In the genomic region with DNA sequence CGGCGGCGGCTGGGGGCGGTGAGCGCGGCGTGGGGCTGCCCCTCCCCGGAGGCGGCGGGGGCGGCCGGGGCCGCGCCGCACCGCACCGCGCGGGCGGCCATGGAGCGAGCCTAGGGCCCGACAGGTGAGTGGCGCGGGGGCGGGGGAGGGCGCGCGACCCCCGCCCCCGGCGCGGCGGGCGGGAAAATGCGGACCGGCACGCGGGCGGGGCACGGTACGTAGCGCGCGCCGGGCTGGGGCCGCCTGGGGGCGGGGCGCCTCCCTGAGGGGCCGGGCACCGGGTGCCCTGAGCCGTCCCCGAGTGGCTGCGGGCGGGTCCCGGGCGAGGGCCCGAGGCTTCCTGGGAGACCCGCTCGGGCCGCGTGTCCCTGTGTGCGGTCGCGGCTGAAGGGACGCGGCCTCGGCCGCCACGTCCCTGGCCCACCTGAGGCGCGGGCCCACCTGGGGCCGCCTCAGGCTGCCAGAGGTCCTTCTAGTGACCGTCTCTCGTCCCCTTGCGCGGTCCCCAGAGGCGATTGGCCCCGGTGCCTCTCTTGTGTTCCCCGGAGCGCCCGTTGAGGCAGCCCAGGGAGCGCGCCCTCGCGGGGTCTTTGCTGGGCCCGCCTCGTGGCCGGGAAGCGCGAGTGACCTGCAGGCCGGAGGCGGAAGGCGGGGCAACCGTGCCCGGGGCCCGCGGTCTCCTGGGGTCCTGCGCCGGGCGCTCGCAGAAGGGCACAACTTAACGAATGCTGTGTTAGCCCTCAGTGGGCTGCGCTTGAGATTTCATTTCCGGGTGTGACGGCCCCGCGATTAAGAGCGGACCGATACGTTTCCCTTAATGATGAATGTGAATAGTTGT, we compare ENCODE assay signal across 8 cellular contexts. TPM values are rescaled to one million over a fixed set of nuclear protein-coding genes. Genes with fewer than 3 reads are reported as not detected.
DNase-seq lines count a peak whose midpoint lies in the region; ATAC-seq and TF ChIP-seq lines count a peak whose summit lies in the region.

No MANE protein-coding gene starts in this region.

- H3K36me3 ChIP-seq in GM23338 (ENCODE audit: insufficient read depth) (no peaks in the 10 kb centered on the region), SK-N-MC (ENCODE audit: insufficient read depth, low read length) (no peaks in the 10 kb centered on the region), parathyroid adenoma (ENCODE audit: control insufficient read depth, insufficient read depth, low read length) (no peaks in the 10 kb centered on the region)

- H3K9me3 ChIP-seq in SK-N-MC (ENCODE audit: low read depth, low read length): no peaks in the 10 kb centered on the region
- H3K9me3 ChIP-seq in parathyroid adenoma (ENCODE audit: control insufficient read depth, low read length): no peaks in the 10 kb centered on the region

- H3K4me3 Mint-ChIP-seq in GM23338 (peak overlapping the region; percentile 90), type B pancreatic cell (peak overlapping the region; percentile 94)

- peaks cover 7% of the 10 kb centered on the region for H3F3A ChIP-seq in GM23338 (replicated peaks; ENCODE audit: low read depth)

- H3K4me3 ChIP-seq in GM23338 (peak overlapping the region; percentile 76), SK-N-MC (peak overlapping the region; percentile 89), parathyroid adenoma (ENCODE audit: low read depth, low read length) (peak overlapping the region; percentile 82)

- H3K4me1 Mint-ChIP-seq in GM23338 (peaks cover 49% of the 10 kb centered on the region), type B pancreatic cell (ENCODE audit: unreplicated experiment) (peaks cover 59% of the 10 kb centered on the region)

- ATAC-seq in GM23338: peak; percentile 82

- H3K9me3 Mint-ChIP-seq in GM23338 (no peaks in the 10 kb centered on the region), type B pancreatic cell (no peaks in the 10 kb centered on the region)

- peak overlapping the region; percentile 49 for H3K27ac Mint-ChIP-seq in GM23338
- H3K27ac Mint-ChIP-seq in type B pancreatic cell: peak overlapping the region; percentile 91

- H3K4me1 ChIP-seq in GM23338 (ENCODE audit: insufficient read depth): peaks cover 29% of the 10 kb centered on the region
- peaks cover 7% of the 10 kb centered on the region for H3K4me1 ChIP-seq in parathyroid adenoma

- DNase-seq in GF-D8 (lab: John Stamatoyannopoulos, UW) (peak; percentile 35), GM23338 (ENCODE audit: low spot score) (peak; percentile 81), LHCN-M2 (ENCODE audit: low read depth) (peak; percentile 63), SK-N-MC (ENCODE audit: low read depth, low spot score) (no peak), head of caudate nucleus (peak; percentile 26 to 85 (median 68)), type B pancreatic cell (ENCODE audit: extremely low spot score, unreplicated experiment) (peak; percentile 82)
- peak; percentile 78 for DNase-seq in activated naive CD4-positive, alpha-beta T cell treated with anti-CD3 and anti-CD28 coated beads, Interleukin-2, amount 50 U/mL, for 16 hours

- H4K20me1 ChIP-seq in GM23338 (replicated peaks; ENCODE audit: insufficient read depth): peaks cover 2% of the 10 kb centered on the region; the same call in 1 of the 2 replicates

- H3K79me2 ChIP-seq in GM23338 (replicated peaks; ENCODE audit: insufficient read depth) (peaks cover 44% of the 10 kb centered on the region), parathyroid adenoma (no peaks in the 10 kb centered on the region)

- H3K27me3 ChIP-seq in GM23338 (ENCODE audit: insufficient read depth) (no peaks in the 10 kb centered on the region; the same call in 1 of the 2 replicates), parathyroid adenoma (ENCODE audit: control insufficient read depth, insufficient read depth, low read length) (no peaks in the 10 kb centered on the region)

- no peak for TF ChIP-seq CTCF in GM23338 (conservative IDR thresholded peaks at IDR 0.05; ENCODE audit: low read depth in 2 of 2)
- no peak for TF ChIP-seq CTCF in parathyroid adenoma (IDR thresholded peaks at IDR 0.05)
- no peak for TF ChIP-seq CTCF in type B pancreatic cell (conservative IDR thresholded peaks at IDR 0.05)

- intact Hi-C loops in head of caudate nucleus (cut with DNase I): loop anchor here (5.0 to 10.0 kb wide), 3 partner anchors 56 to 1129 kb away; a partner anchor contains a TSS

- H3K9ac ChIP-seq in SK-N-MC (ENCODE audit: insufficient read length) (peak overlapping the region; percentile 86), parathyroid adenoma (peak overlapping the region; percentile 72)

- peak overlapping the region; percentile 92; the same call in 1 of the 2 replicates for H3K27ac ChIP-seq in GM23338 (ENCODE audit: low read depth)
- peak overlapping the region; percentile 43; the same call in 1 of the 2 replicates for H3K27ac ChIP-seq in SK-N-MC
- peak overlapping the region; percentile 85 for H3K27ac ChIP-seq in parathyroid adenoma

- peaks cover 4% of the 10 kb centered on the region for H3K27me3 Mint-ChIP-seq in GM23338 (ENCODE audit: insufficient read depth, low read depth, poor library complexity)
- peaks cover 3% of the 10 kb centered on the region for H3K27me3 Mint-ChIP-seq in type B pancreatic cell

- H3K36me3 Mint-ChIP-seq in GM23338 (ENCODE audit: low read depth): no peaks in the 10 kb centered on the region; the same call in 2 of the 3 replicates
- no peaks in the 10 kb centered on the region for H3K36me3 Mint-ChIP-seq in type B pancreatic cell

- H2AFZ ChIP-seq in GM23338 (peak overlapping the region; percentile 89; the same call in 1 of the 2 replicates), parathyroid adenoma (peak overlapping the region; percentile 84)

- H3K9me2 ChIP-seq in GM23338 (ENCODE audit: insufficient read depth): no peaks in the 10 kb centered on the region

- H3K4me2 ChIP-seq in GM23338 (peak overlapping the region; percentile 88), parathyroid adenoma (ENCODE audit: low read length) (peak overlapping the region; percentile 92)

TF ChIP-seq in GM23338, 12 proteins besides CTCF, POLR2A, EP300 and RAD21:
- TF ChIP-seq POLR2AphosphoS5 (IDR thresholded peaks at IDR 0.05; ENCODE audit: low read depth): peak; percentile 65
- TF ChIP-seq, protein P1, sequence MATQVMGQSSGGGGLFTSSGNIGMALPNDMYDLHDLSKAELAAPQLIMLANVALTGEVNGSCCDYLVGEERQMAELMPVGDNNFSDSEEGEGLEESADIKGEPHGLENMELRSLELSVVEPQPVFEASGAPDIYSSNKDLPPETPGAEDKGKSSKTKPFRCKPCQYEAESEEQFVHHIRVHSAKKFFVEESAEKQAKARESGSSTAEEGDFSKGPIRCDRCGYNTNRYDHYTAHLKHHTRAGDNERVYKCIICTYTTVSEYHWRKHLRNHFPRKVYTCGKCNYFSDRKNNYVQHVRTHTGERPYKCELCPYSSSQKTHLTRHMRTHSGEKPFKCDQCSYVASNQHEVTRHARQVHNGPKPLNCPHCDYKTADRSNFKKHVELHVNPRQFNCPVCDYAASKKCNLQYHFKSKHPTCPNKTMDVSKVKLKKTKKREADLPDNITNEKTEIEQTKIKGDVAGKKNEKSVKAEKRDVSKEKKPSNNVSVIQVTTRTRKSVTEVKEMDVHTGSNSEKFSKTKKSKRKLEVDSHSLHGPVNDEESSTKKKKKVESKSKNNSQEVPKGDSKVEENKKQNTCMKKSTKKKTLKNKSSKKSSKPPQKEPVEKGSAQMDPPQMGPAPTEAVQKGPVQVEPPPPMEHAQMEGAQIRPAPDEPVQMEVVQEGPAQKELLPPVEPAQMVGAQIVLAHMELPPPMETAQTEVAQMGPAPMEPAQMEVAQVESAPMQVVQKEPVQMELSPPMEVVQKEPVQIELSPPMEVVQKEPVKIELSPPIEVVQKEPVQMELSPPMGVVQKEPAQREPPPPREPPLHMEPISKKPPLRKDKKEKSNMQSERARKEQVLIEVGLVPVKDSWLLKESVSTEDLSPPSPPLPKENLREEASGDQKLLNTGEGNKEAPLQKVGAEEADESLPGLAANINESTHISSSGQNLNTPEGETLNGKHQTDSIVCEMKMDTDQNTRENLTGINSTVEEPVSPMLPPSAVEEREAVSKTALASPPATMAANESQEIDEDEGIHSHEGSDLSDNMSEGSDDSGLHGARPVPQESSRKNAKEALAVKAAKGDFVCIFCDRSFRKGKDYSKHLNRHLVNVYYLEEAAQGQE (IDR thresholded peaks at IDR 0.05; ENCODE audit: unreplicated experiment): no peak
- peak; percentile 82 for TF ChIP-seq CREB1 (CRISPR knock-in tag; IDR thresholded peaks at IDR 0.05; ENCODE audit: low read depth)

RNA-seq across cellular contexts. Expression of a gene that starts 0.5 kb away (rescaled TPM):
- total RNA-seq in GM23338 (2014; rRNA removed; shearing (Covaris generic)): 19.9 and 22.5 TPM in 2 replicates
- 4.7 and 5.3 TPM in 2 replicates for polyA plus RNA-seq in GM23338 (2016; fragmentation: Nextera tagmentation; extraction: Ambion mirVana)
- total RNA-seq in LHCN-M2 (2014; rRNA removed): 34.8 and 37.0 TPM in 2 replicates
- 13.7 TPM for polyA plus RNA-seq in LHCN-M2 (2012)
- total RNA-seq in type B pancreatic cell (ENCODE audit: low replicate concordance): 40.1 and 41.0 TPM in 2 replicates

RNA-seq across cellular contexts. Expression of a gene that starts 55.7 kb away (rescaled TPM):
- total RNA-seq in GM23338 (2014; rRNA removed; shearing (Covaris generic)): 49.7 and 57.6 TPM in 2 replicates
- 11.2 TPM in 2 replicates for polyA plus RNA-seq in GM23338 (2016; fragmentation: Nextera tagmentation; extraction: Ambion mirVana)
- total RNA-seq in LHCN-M2 (2014; rRNA removed) (47.1 and 54.6 TPM in 2 replicates), type B pancreatic cell (ENCODE audit: low replicate concordance) (21.7 and 23.2 TPM in 2 replicates)
- polyA plus RNA-seq in LHCN-M2 (2012): 15.5 TPM
